8 cellular contexts compared by ENCODE assay signal in genomic region chr3:71681224-71681668, GRCh38. TPM values are rescaled to one million over a fixed set of nuclear protein-coding genes. Genes with fewer than 3 reads are reported as not detected.
DNase-seq lines count a peak whose midpoint lies in the region; ATAC-seq, FAIRE-seq and TF ChIP-seq lines count a peak whose summit lies in the region.

No MANE protein-coding gene starts in this region.

- H3K9me2 ChIP-seq in SU-DHL-6 (replicated peaks; ENCODE audit: insufficient read depth, low read length) = no peaks in the 10 kb centered on the region

- peaks cover 49% of the 10 kb centered on the region for H3K4me1 ChIP-seq in lower lobe of right lung

- FAIRE-seq in D721Med (lab: Jason Lieb, UNC) = peak; percentile 77

- peak; percentile 50 for ATAC-seq in HG02759 (IDR thresholded peaks at IDR 0.05; ENCODE audit: unreplicated experiment)
- ATAC-seq in lower lobe of right lung = peak; percentile 84 to 86
- ATAC-seq in stimulated activated naive CD8-positive, alpha-beta T cell treated with anti-CD3 and anti-CD28 coated beads, Interleukin-15, Interleukin-2, amounts not matched to agents 100 U/mL and 50 U/mL, for 24 hours = peak; percentile 32

- H3K9me3 ChIP-seq in SU-DHL-6 (ENCODE audit: insufficient read depth, low read length) = no peaks in the 10 kb centered on the region
- no peaks in the 10 kb centered on the region for H3K9me3 ChIP-seq in lower lobe of right lung

- H3F3A ChIP-seq in SU-DHL-6 (ENCODE audit: insufficient read depth) = no peaks in the 10 kb centered on the region

- TF ChIP-seq CTCF in D721Med (IDR thresholded peaks at IDR 0.05; ENCODE audit: insufficient read depth, missing control alignments) = peak; percentile 82
- TF ChIP-seq CTCF in SU-DHL-6 (IDR thresholded peaks at IDR 0.05; ENCODE audit: insufficient read depth, low read length, poor library complexity, severe bottlenecking) = peak; percentile 75
- TF ChIP-seq CTCF in lower lobe of right lung (IDR thresholded peaks at IDR 0.05) = peak; percentile 73

- H3K27me3 ChIP-seq in SU-DHL-6 (ENCODE audit: low read length) = no peaks in the 10 kb centered on the region
- H3K27me3 ChIP-seq in lower lobe of right lung (ENCODE audit: low read depth) = no peaks in the 10 kb centered on the region

- H4K20me1 ChIP-seq in SU-DHL-6 (ENCODE audit: low read depth, low read length) = no peaks in the 10 kb centered on the region

- no peak overlapping the region for H3K9ac ChIP-seq in SU-DHL-6 (ENCODE audit: low read length)

- H3K4me2 ChIP-seq in SU-DHL-6 (ENCODE audit: low read depth, low read length, poor library complexity, severe bottlenecking) = no peak overlapping the region

- H3K27ac ChIP-seq in SU-DHL-6 (ENCODE audit: low read depth, low read length) = no peak overlapping the region
- peak overlapping the region; percentile 50 for H3K27ac ChIP-seq in lower lobe of right lung

- H3K79me2 ChIP-seq in SU-DHL-6 (ENCODE audit: insufficient read depth, low read length) = no peaks in the 10 kb centered on the region

- intact Hi-C loops in lower lobe of right lung (cut with DNase I) = no loop called here

- H2AFZ ChIP-seq in SU-DHL-6 (ENCODE audit: low read depth, low read length, severe bottlenecking) = no peak overlapping the region

- DNase-seq in D721Med (ENCODE audit: insufficient read length, low spot score) (no peak), ecto neural progenitor cell (ENCODE audit: low spot score) (peak; percentile 57), lower lobe of right lung (peak; percentile 67), SHP77 treated with DMSO at 0.1 percent for 48 hours (lab: John Stamatoyannopoulos, UW) (no peak)
- peak; percentile 48 for DNase-seq in stimulated activated naive CD8-positive, alpha-beta T cell treated with anti-CD3 and anti-CD28 coated beads, Interleukin-15, Interleukin-2, amounts not matched to agents 100 U/mL and 50 U/mL, for 24 hours
- DNase-seq in central memory CD4-positive, alpha-beta T cell = no peak

- H3K36me3 ChIP-seq in SU-DHL-6 (ENCODE audit: low read length) (no peaks in the 10 kb centered on the region), lower lobe of right lung (peaks cover 4% of the 10 kb centered on the region)

- H3K4me3 ChIP-seq in SU-DHL-6 (ENCODE audit: insufficient read depth, low read length, poor library complexity, severe bottlenecking) (no peak overlapping the region), lower lobe of right lung (no peak overlapping the region)

RNA-seq across cellular contexts. Expression of gene EIF4E3, which starts 44.0 kb away (rescaled TPM):
- 29.0 TPM for total RNA-seq in lower lobe of right lung

Comparison
In these comparisons a context has a peak if more than half of its experiments do, and no peak if none do; other contexts are left out.
1. DNase-seq: peak in ecto neural progenitor cell (single experiment), lower lobe of right lung (single experiment) and stimulated activated naive CD8-positive, alpha-beta T cell treated with anti-CD3 and anti-CD28 coated beads, Interleukin-15, Interleukin-2, amounts not matched to agents 100 U/mL and 50 U/mL, for 24 hours (single experiment); none in D721Med (single experiment), SHP77 treated with DMSO at 0.1 percent for 48 hours (single experiment) and central memory CD4-positive, alpha-beta T cell (single experiment).
2. ATAC-seq: peak in every context shown above with its lines; median percentile 85 in lower lobe of right lung; 50 in HG02759; 32 in stimulated activated naive CD8-positive, alpha-beta T cell treated with anti-CD3 and anti-CD28 coated beads, Interleukin-15, Interleukin-2, amounts not matched to agents 100 U/mL and 50 U/mL, for 24 hours.
3. Peak in every context shown above with its lines, with median percentiles within 50 percentile points of each other: CTCF ChIP-seq.